In the genomic region with DNA sequence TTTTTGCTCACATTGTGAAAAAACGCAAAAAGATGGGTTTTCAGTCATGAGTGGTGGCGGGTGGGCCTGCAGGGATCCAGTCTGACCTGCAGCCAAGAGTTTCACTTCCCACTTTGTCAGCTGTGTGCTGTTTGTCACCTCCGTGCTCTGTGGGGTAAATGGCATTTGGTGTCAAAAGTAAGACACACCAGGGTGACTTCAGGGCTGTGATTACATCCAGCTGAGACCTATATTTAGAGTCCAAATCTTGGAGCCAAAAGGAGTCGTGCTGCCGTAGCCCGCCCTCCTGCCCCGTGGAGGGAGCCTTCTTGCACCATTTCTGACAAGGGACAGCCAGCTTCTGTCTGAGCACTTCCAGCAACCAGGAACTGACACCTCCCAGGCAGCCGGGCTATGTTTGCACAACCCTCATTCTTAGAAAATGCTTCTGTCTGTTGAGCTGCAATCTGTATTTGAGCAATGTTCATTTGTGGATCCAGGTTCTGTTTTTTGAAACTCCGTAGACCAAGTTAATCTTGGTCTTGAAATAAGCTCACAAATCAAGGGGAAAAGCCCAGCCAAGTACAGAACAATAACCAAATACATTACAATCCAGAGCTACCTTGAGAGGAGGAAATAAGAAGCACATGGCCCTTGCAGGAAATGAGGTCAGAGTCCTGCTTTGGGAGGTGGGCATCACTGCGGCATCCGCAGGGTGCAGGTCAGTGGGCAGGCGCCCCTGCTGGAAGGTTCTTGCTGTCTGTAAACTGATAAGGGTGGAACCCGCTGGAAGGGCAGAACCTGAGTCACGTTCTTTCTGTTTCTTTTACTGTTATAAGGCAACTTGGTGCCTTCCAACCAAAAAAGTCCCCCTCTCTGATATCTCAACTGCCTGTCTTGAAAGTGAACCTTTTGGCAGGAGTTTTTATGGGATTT, we compare ENCODE assay signal across 1 cellular context.
TF ChIP-seq lines count a peak whose summit lies in the region.

No MANE protein-coding gene starts in this region.

TF ChIP-seq in GM12878, 131 proteins besides CTCF, POLR2A, EP300 and RAD21 (continued from another document):
- TF ChIP-seq, protein P1, sequence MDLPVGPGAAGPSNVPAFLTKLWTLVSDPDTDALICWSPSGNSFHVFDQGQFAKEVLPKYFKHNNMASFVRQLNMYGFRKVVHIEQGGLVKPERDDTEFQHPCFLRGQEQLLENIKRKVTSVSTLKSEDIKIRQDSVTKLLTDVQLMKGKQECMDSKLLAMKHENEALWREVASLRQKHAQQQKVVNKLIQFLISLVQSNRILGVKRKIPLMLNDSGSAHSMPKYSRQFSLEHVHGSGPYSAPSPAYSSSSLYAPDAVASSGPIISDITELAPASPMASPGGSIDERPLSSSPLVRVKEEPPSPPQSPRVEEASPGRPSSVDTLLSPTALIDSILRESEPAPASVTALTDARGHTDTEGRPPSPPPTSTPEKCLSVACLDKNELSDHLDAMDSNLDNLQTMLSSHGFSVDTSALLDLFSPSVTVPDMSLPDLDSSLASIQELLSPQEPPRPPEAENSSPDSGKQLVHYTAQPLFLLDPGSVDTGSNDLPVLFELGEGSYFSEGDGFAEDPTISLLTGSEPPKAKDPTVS (IDR thresholded peaks at IDR 0.05; ENCODE audit: low read depth, low read length), result no peak
- TF ChIP-seq TAF1 (IDR thresholded peaks at IDR 0.05; ENCODE audit: borderline replicate concordance, low read depth, low read length), result 0 out of 2 replicates have a peak, but pooled peaks have one; percentile 31
- TF ChIP-seq, protein P2, sequence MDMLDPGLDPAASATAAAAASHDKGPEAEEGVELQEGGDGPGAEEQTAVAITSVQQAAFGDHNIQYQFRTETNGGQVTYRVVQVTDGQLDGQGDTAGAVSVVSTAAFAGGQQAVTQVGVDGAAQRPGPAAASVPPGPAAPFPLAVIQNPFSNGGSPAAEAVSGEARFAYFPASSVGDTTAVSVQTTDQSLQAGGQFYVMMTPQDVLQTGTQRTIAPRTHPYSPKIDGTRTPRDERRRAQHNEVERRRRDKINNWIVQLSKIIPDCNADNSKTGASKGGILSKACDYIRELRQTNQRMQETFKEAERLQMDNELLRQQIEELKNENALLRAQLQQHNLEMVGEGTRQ (IDR thresholded peaks at IDR 0.05; ENCODE audit: borderline replicate concordance, low read depth, low read length), result no peak; the same call in 1 of the 2 replicates
- TF ChIP-seq HCFC1 (IDR thresholded peaks at IDR 0.05; ENCODE audit: low read length), result no peak
- peak; percentile 62; the same call in 1 of the 2 replicates for TF ChIP-seq ATF7 (IDR thresholded peaks at IDR 0.05; ENCODE audit: low read depth)
- no peak for TF ChIP-seq WRNIP1 (IDR thresholded peaks at IDR 0.05; ENCODE audit: borderline replicate concordance, low read depth, low read length)
- TF ChIP-seq SPI1 (IDR thresholded peaks at IDR 0.05; ENCODE audit: borderline replicate concordance, insufficient read depth, low read depth, low read length), result peak; percentile 99
- peak; percentile 59; the same call in 1 of the 2 replicates for TF ChIP-seq ZNF24 (IDR thresholded peaks at IDR 0.05)
- TF ChIP-seq, protein P3, sequence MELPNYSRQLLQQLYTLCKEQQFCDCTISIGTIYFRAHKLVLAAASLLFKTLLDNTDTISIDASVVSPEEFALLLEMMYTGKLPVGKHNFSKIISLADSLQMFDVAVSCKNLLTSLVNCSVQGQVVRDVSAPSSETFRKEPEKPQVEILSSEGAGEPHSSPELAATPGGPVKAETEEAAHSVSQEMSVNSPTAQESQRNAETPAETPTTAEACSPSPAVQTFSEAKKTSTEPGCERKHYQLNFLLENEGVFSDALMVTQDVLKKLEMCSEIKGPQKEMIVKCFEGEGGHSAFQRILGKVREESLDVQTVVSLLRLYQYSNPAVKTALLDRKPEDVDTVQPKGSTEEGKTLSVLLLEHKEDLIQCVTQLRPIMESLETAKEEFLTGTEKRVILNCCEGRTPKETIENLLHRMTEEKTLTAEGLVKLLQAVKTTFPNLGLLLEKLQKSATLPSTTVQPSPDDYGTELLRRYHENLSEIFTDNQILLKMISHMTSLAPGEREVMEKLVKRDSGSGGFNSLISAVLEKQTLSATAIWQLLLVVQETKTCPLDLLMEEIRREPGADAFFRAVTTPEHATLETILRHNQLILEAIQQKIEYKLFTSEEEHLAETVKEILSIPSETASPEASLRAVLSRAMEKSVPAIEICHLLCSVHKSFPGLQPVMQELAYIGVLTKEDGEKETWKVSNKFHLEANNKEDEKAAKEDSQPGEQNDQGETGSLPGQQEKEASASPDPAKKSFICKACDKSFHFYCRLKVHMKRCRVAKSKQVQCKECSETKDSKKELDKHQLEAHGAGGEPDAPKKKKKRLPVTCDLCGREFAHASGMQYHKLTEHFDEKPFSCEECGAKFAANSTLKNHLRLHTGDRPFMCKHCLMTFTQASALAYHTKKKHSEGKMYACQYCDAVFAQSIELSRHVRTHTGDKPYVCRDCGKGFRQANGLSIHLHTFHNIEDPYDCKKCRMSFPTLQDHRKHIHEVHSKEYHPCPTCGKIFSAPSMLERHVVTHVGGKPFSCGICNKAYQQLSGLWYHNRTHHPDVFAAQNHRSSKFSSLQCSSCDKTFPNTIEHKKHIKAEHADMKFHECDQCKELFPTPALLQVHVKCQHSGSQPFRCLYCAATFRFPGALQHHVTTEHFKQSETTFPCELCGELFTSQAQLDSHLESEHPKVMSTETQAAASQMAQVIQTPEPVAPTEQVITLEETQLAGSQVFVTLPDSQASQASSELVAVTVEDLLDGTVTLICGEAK (IDR thresholded peaks at IDR 0.05; ENCODE audit: borderline replicate concordance), result peak; percentile 16; the same call in 1 of the 2 replicates
- TF ChIP-seq LARP7 (IDR thresholded peaks at IDR 0.05), result peak; percentile 54; the same call in 1 of the 2 replicates
- TF ChIP-seq MXI1 (IDR thresholded peaks at IDR 0.05; ENCODE audit: low read depth, low read length), result peak; percentile 60
- TF ChIP-seq NR2F1 (conservative IDR thresholded peaks at IDR 0.05), result peak; percentile 84; the same call in 1 of the 2 replicates
- TF ChIP-seq TCF3 (IDR thresholded peaks at IDR 0.05; ENCODE audit: borderline replicate concordance, insufficient read depth, low read depth, low read length), result peak; percentile 95
- TF ChIP-seq RB1 (IDR thresholded peaks at IDR 0.05; ENCODE audit: borderline replicate concordance), result no peak
- TF ChIP-seq, protein P4, sequence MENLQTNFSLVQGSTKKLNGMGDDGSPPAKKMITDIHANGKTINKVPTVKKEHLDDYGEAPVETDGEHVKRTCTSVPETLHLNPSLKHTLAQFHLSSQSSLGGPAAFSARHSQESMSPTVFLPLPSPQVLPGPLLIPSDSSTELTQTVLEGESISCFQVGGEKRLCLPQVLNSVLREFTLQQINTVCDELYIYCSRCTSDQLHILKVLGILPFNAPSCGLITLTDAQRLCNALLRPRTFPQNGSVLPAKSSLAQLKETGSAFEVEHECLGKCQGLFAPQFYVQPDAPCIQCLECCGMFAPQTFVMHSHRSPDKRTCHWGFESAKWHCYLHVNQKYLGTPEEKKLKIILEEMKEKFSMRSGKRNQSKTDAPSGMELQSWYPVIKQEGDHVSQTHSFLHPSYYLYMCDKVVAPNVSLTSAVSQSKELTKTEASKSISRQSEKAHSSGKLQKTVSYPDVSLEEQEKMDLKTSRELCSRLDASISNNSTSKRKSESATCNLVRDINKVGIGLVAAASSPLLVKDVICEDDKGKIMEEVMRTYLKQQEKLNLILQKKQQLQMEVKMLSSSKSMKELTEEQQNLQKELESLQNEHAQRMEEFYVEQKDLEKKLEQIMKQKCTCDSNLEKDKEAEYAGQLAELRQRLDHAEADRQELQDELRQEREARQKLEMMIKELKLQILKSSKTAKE (IDR thresholded peaks at IDR 0.05; ENCODE audit: low read depth, poor library complexity, severe bottlenecking), result peak; percentile 89
- peak; percentile 83 for TF ChIP-seq CHD2 (IDR thresholded peaks at IDR 0.05; ENCODE audit: borderline replicate concordance, low read depth, low read length)
- no peak for TF ChIP-seq SIN3A (IDR thresholded peaks at IDR 0.05; ENCODE audit: low read depth, low read length)
- TF ChIP-seq, protein P5, sequence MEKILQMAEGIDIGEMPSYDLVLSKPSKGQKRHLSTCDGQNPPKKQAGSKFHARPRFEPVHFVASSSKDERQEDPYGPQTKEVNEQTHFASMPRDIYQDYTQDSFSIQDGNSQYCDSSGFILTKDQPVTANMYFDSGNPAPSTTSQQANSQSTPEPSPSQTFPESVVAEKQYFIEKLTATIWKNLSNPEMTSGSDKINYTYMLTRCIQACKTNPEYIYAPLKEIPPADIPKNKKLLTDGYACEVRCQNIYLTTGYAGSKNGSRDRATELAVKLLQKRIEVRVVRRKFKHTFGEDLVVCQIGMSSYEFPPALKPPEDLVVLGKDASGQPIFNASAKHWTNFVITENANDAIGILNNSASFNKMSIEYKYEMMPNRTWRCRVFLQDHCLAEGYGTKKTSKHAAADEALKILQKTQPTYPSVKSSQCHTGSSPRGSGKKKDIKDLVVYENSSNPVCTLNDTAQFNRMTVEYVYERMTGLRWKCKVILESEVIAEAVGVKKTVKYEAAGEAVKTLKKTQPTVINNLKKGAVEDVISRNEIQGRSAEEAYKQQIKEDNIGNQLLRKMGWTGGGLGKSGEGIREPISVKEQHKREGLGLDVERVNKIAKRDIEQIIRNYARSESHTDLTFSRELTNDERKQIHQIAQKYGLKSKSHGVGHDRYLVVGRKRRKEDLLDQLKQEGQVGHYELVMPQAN (conservative IDR thresholded peaks at IDR 0.05), result peak; percentile 79
- TF ChIP-seq CBX5 (IDR thresholded peaks at IDR 0.05; ENCODE audit: low read depth), result peak; percentile 74; the same call in 1 of the 2 replicates
- TF ChIP-seq, protein P6, sequence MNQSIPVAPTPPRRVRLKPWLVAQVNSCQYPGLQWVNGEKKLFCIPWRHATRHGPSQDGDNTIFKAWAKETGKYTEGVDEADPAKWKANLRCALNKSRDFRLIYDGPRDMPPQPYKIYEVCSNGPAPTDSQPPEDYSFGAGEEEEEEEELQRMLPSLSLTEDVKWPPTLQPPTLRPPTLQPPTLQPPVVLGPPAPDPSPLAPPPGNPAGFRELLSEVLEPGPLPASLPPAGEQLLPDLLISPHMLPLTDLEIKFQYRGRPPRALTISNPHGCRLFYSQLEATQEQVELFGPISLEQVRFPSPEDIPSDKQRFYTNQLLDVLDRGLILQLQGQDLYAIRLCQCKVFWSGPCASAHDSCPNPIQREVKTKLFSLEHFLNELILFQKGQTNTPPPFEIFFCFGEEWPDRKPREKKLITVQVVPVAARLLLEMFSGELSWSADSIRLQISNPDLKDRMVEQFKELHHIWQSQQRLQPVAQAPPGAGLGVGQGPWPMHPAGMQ (IDR thresholded peaks at IDR 0.05; ENCODE audit: borderline replicate concordance), result no peak; the same call in 1 of the 2 replicates
- TF ChIP-seq ASH2L (IDR thresholded peaks at IDR 0.05; ENCODE audit: borderline replicate concordance, low read depth), result 0 out of 2 replicates have a peak, but pooled peaks have one; percentile 68
- peak; percentile 58; the same call in 1 of the 2 replicates for TF ChIP-seq YY1 (IDR thresholded peaks at IDR 0.05; ENCODE audit: low read depth, low read length)
- TF ChIP-seq CBFB (IDR thresholded peaks at IDR 0.05; ENCODE audit: low read depth), result peak; percentile 17; the same call in 1 of the 2 replicates
- no peak for TF ChIP-seq EZH2 (IDR thresholded peaks at IDR 0.05; ENCODE audit: borderline replicate concordance, control insufficient read depth, low read depth, low read length)
- TF ChIP-seq GATAD2B (conservative IDR thresholded peaks at IDR 0.05; ENCODE audit: low read depth), result no peak; the same call in 1 of the 2 replicates
- peak; percentile 76 for TF ChIP-seq NFIC (IDR thresholded peaks at IDR 0.05; ENCODE audit: low read depth, low read length)
- TF ChIP-seq, protein P7, sequence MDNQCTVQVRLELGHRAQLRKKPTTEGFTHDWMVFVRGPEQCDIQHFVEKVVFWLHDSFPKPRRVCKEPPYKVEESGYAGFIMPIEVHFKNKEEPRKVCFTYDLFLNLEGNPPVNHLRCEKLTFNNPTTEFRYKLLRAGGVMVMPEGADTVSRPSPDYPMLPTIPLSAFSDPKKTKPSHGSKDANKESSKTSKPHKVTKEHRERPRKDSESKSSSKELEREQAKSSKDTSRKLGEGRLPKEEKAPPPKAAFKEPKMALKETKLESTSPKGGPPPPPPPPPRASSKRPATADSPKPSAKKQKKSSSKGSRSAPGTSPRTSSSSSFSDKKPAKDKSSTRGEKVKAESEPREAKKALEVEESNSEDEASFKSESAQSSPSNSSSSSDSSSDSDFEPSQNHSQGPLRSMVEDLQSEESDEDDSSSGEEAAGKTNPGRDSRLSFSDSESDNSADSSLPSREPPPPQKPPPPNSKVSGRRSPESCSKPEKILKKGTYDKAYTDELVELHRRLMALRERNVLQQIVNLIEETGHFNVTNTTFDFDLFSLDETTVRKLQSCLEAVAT (IDR thresholded peaks at IDR 0.05), result peak; percentile 65
- peak; percentile 84; the same call in 1 of the 2 replicates for TF ChIP-seq BACH1 (IDR thresholded peaks at IDR 0.05; ENCODE audit: borderline replicate concordance)
